Comparison of ENCODE assay signal across 8 cellular contexts in the genomic region with DNA sequence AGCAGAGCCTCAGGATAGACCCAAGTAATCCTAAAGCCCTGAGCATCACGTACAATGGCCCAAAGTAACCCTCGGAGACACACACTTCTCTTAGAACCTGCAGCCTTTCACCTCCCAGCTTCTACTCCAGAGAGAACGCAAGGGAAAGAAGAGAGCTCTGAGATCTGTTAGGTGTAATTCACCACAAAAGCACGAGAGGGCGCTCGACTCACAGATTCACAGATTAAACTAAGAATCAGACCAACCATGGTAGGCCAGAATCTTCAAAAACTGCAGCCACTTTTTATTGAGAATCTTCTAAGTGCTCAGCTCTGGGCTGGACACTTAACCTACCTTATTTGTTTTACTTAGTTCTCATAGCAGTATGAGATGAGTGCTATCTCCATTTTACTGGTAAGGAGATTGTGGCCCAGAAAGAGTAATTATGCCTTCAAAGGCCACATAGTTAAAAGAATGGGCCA. TPM values are rescaled to one million over a fixed set of nuclear protein-coding genes. Genes with fewer than 3 reads are reported as not detected.
DNase-seq lines count a peak whose midpoint lies in the region; ATAC-seq and TF ChIP-seq lines count a peak whose summit lies in the region.

No MANE protein-coding gene starts in this region.

- peak; percentile 90 for DNase-seq in COLO829 (ENCODE audit: low spot score)
- DNase-seq in GM23338 (ENCODE audit: low spot score) = peak; percentile 93
- DNase-seq in NCI-H1436 (lab: John Stamatoyannopoulos, UW) = peak; percentile 88
- DNase-seq in T follicular helper cell (ENCODE audit: low read depth) = peak; percentile 84
- peak; percentile 83 to 98 (median 92) for DNase-seq in adrenal gland
- DNase-seq in heart right ventricle = peak; percentile 36 to 91
- DNase-seq in posterior vena cava (ENCODE audit: low spot score) = peak; percentile 91
- peak; percentile 84 for DNase-seq in type B pancreatic cell (ENCODE audit: extremely low spot score, unreplicated experiment)

- H3K4me2 ChIP-seq in GM23338 = peak overlapping the region; percentile 71

- H3K4me3 ChIP-seq in GM23338 (peak overlapping the region; percentile 85; the same call in 1 of the 2 replicates), adrenal gland (peak overlapping the region in 2 of 4 donors; percentile 10 to 84), heart right ventricle (peak overlapping the region in 9 of 10 donors; percentile 79 to 96 (median 89))

- peak overlapping the region; percentile 95; the same call in 1 of the 2 replicates for H3K27ac Mint-ChIP-seq in GM23338
- peak overlapping the region; percentile 87 for H3K27ac Mint-ChIP-seq in type B pancreatic cell

- H3K9me3 ChIP-seq in adrenal gland (replicated peaks in 1 of 3) (no peaks in the 10 kb centered on the region), heart right ventricle (no peaks in the 10 kb centered on the region)

- no peak for TF ChIP-seq POLR2A in adrenal gland (IDR thresholded peaks at IDR 0.05)

- H3K36me3 ChIP-seq in GM23338 (ENCODE audit: insufficient read depth) (no peaks in the 10 kb centered on the region), adrenal gland (replicated peaks in 1 of 2) (no peaks in the 10 kb centered on the region), heart right ventricle (peaks cover 0 to 22% (median 0%) of the 10 kb centered on the region in 9 donors)

- H3F3A ChIP-seq in GM23338 (replicated peaks; ENCODE audit: low read depth) = no peaks in the 10 kb centered on the region

- peak; percentile 89 to 94 for TF ChIP-seq CTCF in GM23338 (conservative IDR thresholded peaks at IDR 0.05; ENCODE audit: low read depth in 2 of 2)
- TF ChIP-seq CTCF in adrenal gland (IDR thresholded peaks at IDR 0.05) = peak; percentile 83 to 96 (median 93)
- TF ChIP-seq CTCF in heart right ventricle (IDR thresholded peaks at IDR 0.05) = peak; percentile 85 to 95 (median 90)
- TF ChIP-seq CTCF in type B pancreatic cell (conservative IDR thresholded peaks at IDR 0.05) = peak; percentile 95

- H3K9me2 ChIP-seq in GM23338 (ENCODE audit: insufficient read depth) = no peaks in the 10 kb centered on the region

- no peak overlapping the region for H2AFZ ChIP-seq in GM23338

- H3K27me3 Mint-ChIP-seq in GM23338 (ENCODE audit: insufficient read depth, low read depth, poor library complexity) (peaks cover 9% of the 10 kb centered on the region), type B pancreatic cell (no peaks in the 10 kb centered on the region)

- H3K9me3 Mint-ChIP-seq in GM23338 (no peaks in the 10 kb centered on the region), type B pancreatic cell (no peaks in the 10 kb centered on the region)

- H3K36me3 Mint-ChIP-seq in GM23338 (ENCODE audit: low read depth) (peaks cover 20% of the 10 kb centered on the region), type B pancreatic cell (no peaks in the 10 kb centered on the region)

- peaks cover 36% of the 10 kb centered on the region for H3K79me2 ChIP-seq in GM23338 (replicated peaks; ENCODE audit: insufficient read depth)

- H3K4me3 Mint-ChIP-seq in GM23338 (peak overlapping the region; percentile 98), type B pancreatic cell (peak overlapping the region; percentile 98)

- H3K4me1 Mint-ChIP-seq in GM23338 = peaks cover 16% of the 10 kb centered on the region
- peaks cover 26% of the 10 kb centered on the region for H3K4me1 Mint-ChIP-seq in type B pancreatic cell (ENCODE audit: unreplicated experiment)

- H3K4me1 ChIP-seq in GM23338 (ENCODE audit: insufficient read depth) = peaks cover 9% of the 10 kb centered on the region; the same call in 1 of the 2 replicates
- peaks cover 13 to 17% of the 10 kb centered on the region in 2 donors for H3K4me1 ChIP-seq in adrenal gland (replicated peaks in 1 of 2)
- H3K4me1 ChIP-seq in heart right ventricle = peaks cover 4 to 30% (median 24%) of the 10 kb centered on the region in 9 donors

- WGBS in adrenal gland, 4 donors = 0 to 2% (median 1%) methylated on average over 6 of the region's 6 CpGs
- 0 to 1% methylated on average over 6 of the region's 6 CpGs for WGBS in heart right ventricle, 2 donors

- intact Hi-C loops in adrenal gland (cut with DNase I) (loop anchor here in 1 of 2 donors (5.0 kb wide), 1 partner anchor 34 kb away; no protein-coding TSS in a partner anchor), heart right ventricle (cut with DNase I) (loop anchor here in 7 of 10 donors (1.0 to 10.0 kb wide), 9 partner anchors 37 to 144 kb away; a partner anchor contains a TSS), posterior vena cava (cut with DNase I) (loop anchor here in 1 of 2 donors (2.0 kb wide), 1 partner anchor 38 kb away; no protein-coding TSS in a partner anchor)

- no peak overlapping the region for H3K27ac ChIP-seq in GM23338 (ENCODE audit: low read depth)
- peak overlapping the region in 4 of 5 donors; percentile 9 to 71 (median 62) for H3K27ac ChIP-seq in adrenal gland
- H3K27ac ChIP-seq in heart right ventricle = peak overlapping the region in 9 of 10 donors; percentile 30 to 97 (median 88)

- ATAC-seq in GM23338 (peak; percentile 44), heart right ventricle (peak; percentile 30 to 85 (median 72))

- H3K27me3 ChIP-seq in GM23338 (ENCODE audit: insufficient read depth) (no peaks in the 10 kb centered on the region), adrenal gland (no peaks in the 10 kb centered on the region), heart right ventricle (no peaks in the 10 kb centered on the region)

- H4K20me1 ChIP-seq in GM23338 (replicated peaks; ENCODE audit: insufficient read depth) = 0 out of 2 replicates have a peak, but pooled peaks cover 5% of the 10 kb centered on the region

TF ChIP-seq in GM23338, 12 proteins besides CTCF, POLR2A, EP300 and RAD21:
- TF ChIP-seq, protein P1, sequence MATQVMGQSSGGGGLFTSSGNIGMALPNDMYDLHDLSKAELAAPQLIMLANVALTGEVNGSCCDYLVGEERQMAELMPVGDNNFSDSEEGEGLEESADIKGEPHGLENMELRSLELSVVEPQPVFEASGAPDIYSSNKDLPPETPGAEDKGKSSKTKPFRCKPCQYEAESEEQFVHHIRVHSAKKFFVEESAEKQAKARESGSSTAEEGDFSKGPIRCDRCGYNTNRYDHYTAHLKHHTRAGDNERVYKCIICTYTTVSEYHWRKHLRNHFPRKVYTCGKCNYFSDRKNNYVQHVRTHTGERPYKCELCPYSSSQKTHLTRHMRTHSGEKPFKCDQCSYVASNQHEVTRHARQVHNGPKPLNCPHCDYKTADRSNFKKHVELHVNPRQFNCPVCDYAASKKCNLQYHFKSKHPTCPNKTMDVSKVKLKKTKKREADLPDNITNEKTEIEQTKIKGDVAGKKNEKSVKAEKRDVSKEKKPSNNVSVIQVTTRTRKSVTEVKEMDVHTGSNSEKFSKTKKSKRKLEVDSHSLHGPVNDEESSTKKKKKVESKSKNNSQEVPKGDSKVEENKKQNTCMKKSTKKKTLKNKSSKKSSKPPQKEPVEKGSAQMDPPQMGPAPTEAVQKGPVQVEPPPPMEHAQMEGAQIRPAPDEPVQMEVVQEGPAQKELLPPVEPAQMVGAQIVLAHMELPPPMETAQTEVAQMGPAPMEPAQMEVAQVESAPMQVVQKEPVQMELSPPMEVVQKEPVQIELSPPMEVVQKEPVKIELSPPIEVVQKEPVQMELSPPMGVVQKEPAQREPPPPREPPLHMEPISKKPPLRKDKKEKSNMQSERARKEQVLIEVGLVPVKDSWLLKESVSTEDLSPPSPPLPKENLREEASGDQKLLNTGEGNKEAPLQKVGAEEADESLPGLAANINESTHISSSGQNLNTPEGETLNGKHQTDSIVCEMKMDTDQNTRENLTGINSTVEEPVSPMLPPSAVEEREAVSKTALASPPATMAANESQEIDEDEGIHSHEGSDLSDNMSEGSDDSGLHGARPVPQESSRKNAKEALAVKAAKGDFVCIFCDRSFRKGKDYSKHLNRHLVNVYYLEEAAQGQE (IDR thresholded peaks at IDR 0.05; ENCODE audit: unreplicated experiment) = no peak
- TF ChIP-seq, protein P2, sequence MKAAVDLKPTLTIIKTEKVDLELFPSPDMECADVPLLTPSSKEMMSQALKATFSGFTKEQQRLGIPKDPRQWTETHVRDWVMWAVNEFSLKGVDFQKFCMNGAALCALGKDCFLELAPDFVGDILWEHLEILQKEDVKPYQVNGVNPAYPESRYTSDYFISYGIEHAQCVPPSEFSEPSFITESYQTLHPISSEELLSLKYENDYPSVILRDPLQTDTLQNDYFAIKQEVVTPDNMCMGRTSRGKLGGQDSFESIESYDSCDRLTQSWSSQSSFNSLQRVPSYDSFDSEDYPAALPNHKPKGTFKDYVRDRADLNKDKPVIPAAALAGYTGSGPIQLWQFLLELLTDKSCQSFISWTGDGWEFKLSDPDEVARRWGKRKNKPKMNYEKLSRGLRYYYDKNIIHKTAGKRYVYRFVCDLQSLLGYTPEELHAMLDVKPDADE (IDR thresholded peaks at IDR 0.05) = no peak
- TF ChIP-seq JUNB (IDR thresholded peaks at IDR 0.05; ENCODE audit: unreplicated experiment) (no peak), CREB1 (CRISPR knock-in tag; IDR thresholded peaks at IDR 0.05; ENCODE audit: low read depth) (no peak), POLR2AphosphoS5 (IDR thresholded peaks at IDR 0.05; ENCODE audit: low read depth) (no peak)

RNA-seq across cellular contexts. Expression of a gene that starts 1.3 kb away (rescaled TPM):
- 78.5 and 93.0 TPM in 2 replicates for total RNA-seq in GM23338 (2014; rRNA removed; shearing (Covaris generic))
- polyA plus RNA-seq in GM23338 (2016; fragmentation: Nextera tagmentation; extraction: Ambion mirVana) (31.7 and 31.8 TPM in 2 replicates), adrenal gland (10 to 100 TPM; 39.0 to 67.7 (median 46.3) TPM), heart right ventricle (10 to 100 TPM; 17.0 to 28.9 TPM)
- total RNA-seq in adrenal gland (10 to 100 TPM; 47.1 to 75.9 (median 66.6) TPM), heart right ventricle (10 to 100 TPM; 26.1 to 44.7 (median 32.1) TPM), posterior vena cava (10 to 100 TPM; 40.7 to 48.6 TPM), type B pancreatic cell (ENCODE audit: low replicate concordance) (95.3 and 104 TPM in 2 replicates)

RNA-seq across cellular contexts. Expression of a gene that starts 12.4 kb away (rescaled TPM):
- total RNA-seq in GM23338 (2014; rRNA removed; shearing (Covaris generic)) = 7.4 and 10.4 TPM in 2 replicates
- 7.4 and 9.3 TPM in 2 replicates for polyA plus RNA-seq in GM23338 (2016; fragmentation: Nextera tagmentation; extraction: Ambion mirVana)
- under 1 TPM in 3 of 8 donors, not detected in 5; 0.42 to 0.50 (median 0.43) TPM for total RNA-seq in adrenal gland
- 1 to 10 TPM in 1 of 3 donors, under 1 TPM in 2; 0.20 to 2.9 (median 0.72) TPM for polyA plus RNA-seq in adrenal gland
- 1 to 10 TPM in 5 of 10 donors, under 1 TPM in 5; 0.21 to 3.3 (median 0.95) TPM for total RNA-seq in heart right ventricle
- polyA plus RNA-seq in heart right ventricle = 1 to 10 TPM in 1 of 2 donors, under 1 TPM in 1; 0.55 to 1.2 TPM
- under 1 TPM; 0.29 to 0.32 TPM for total RNA-seq in posterior vena cava
- 3.2 and 6.9 TPM in 2 replicates for total RNA-seq in type B pancreatic cell (ENCODE audit: low replicate concordance)

RNA-seq across cellular contexts. Expression of a gene that starts 35.0 kb away (rescaled TPM):
- total RNA-seq in GM23338 (2014; rRNA removed; shearing (Covaris generic)) = 3.4 and 4.1 TPM in 2 replicates
- 6.2 and 6.3 TPM in 2 replicates for polyA plus RNA-seq in GM23338 (2016; fragmentation: Nextera tagmentation; extraction: Ambion mirVana)
- total RNA-seq in adrenal gland = 10 to 100 TPM in 1 of 8 donors, 1 to 10 TPM in 7; 3.9 to 11.0 (median 5.9) TPM
- polyA plus RNA-seq in adrenal gland = 10 to 100 TPM in 2 of 3 donors, 1 to 10 TPM in 1; 4.4 to 19.5 (median 11.3) TPM
- 1 to 10 TPM; 2.2 to 7.8 (median 4.1) TPM for total RNA-seq in heart right ventricle
- polyA plus RNA-seq in heart right ventricle = 10 to 100 TPM in 1 of 2 donors, 1 to 10 TPM in 1; 4.3 to 13.5 TPM
- total RNA-seq in posterior vena cava = 10 to 100 TPM; 11.8 to 23.8 TPM
- 56.3 and 57.0 TPM in 2 replicates for total RNA-seq in type B pancreatic cell (ENCODE audit: low replicate concordance)
